Comparison of ENCODE assay signal across 8 cellular contexts in the genomic region with DNA sequence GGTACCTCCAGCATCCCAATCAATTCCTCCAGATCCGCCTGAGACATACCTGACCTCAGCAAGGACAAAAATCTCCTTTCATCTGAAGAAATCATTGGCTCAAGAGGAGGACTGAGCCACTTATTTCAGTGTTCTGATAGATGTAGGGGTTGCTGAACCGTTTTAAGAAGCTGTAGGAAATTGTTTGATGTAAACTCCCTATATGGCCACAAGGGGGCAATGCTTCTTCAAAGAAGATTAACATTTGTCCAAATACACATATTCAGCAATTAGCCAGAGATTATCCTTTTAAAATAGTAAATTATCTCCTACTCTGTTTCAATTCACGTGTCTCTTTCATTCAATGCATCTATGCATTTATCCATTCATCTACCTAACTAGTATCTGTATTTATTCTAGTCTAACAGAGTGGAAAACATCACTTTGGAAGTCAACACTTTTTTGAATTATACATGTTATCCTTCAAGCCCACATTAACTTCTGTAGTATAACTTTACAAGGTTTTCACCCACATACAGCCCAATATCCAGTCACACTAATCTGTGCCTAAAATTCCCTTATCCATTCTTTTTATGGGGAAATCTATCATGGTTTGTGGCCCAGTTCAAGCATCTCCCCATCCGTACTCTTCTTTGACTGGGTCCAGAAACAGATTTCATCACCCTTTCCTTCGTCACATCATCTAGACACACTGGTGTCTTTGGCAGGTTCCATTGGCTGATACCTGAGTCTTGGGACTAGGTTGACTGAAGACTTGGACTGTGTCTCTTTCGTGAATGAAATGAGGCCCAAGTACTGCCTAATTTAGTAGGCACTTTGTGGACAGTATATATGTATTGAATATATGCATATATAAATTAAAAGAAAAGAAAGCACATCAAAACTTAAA.
DNase-seq lines count a peak whose midpoint lies in the region; ATAC-seq and TF ChIP-seq lines count a peak whose summit lies in the region.

No MANE protein-coding gene starts in this region.

- no peak overlapping the region for H3K23ac ChIP-seq in neuronal stem cell (ENCODE audit: low read depth, low read length, poor library complexity)

- H3K4me3 Mint-ChIP-seq in T-cell: peak overlapping the region in 2 of 3 donors; percentile 32 to 62

- H3K79me1 ChIP-seq in neuronal stem cell (ENCODE audit: low read depth, low read length): no peaks in the 10 kb centered on the region

- no peak overlapping the region for H4K91ac ChIP-seq in neuronal stem cell (ENCODE audit: low read depth, low read length, poor library complexity)

- H4K8ac ChIP-seq in neuronal stem cell (ENCODE audit: low read depth, low read length): no peak overlapping the region

- no peaks in the 10 kb centered on the region for H3K36me3 ChIP-seq in esophagus squamous epithelium
- H3K36me3 ChIP-seq in neuronal stem cell (replicated peaks in 1 of 2; ENCODE audit: control insufficient read depth in 2 of 2, insufficient read depth in 2 of 2, low read length in 2 of 2): no peaks in the 10 kb centered on the region

- H3K4me3 ChIP-seq in esophagus squamous epithelium: no peak overlapping the region
- H3K4me3 ChIP-seq in neuronal stem cell (ENCODE audit: low read length in 2 of 2): no peak overlapping the region

- H3K18ac ChIP-seq in neuronal stem cell (ENCODE audit: low read length): no peak overlapping the region

- H2AFZ ChIP-seq in neuronal stem cell (ENCODE audit: low read length): no peak overlapping the region

- H3K4me1 ChIP-seq in esophagus squamous epithelium: peaks cover 0 to 11% (median 0%) of the 10 kb centered on the region in 3 donors
- H3K4me1 ChIP-seq in neuronal stem cell (ENCODE audit: control insufficient read depth in 2 of 2, insufficient read depth in 1 of 2, low read depth in 1 of 2, low read length in 2 of 2): no peaks in the 10 kb centered on the region

- POLR2A ChIA-PET in T-cell (lab: Charles Lee): no interaction called here

- DNase-seq in stimulated activated CD4-positive, alpha-beta T cell treated with anti-CD3 and anti-CD28 coated beads, Interleukin-4, amount 100 ng/mL, for 24 hours: peak; percentile 31
- DNase-seq in stimulated activated CD4-positive, alpha-beta T cell treated with anti-CD3 and anti-CD28 coated beads, Interleukin-15, amount 100 ng/mL, for 24 hours: no peak
- DNase-seq in Kasumi-1 (lab: John Stamatoyannopoulos, UW) (peak; percentile 54 to 60), T-cell (peak in 6 of 34 experiments; percentile 5 to 42 (median 19)), esophagus squamous epithelium (lab: John Stamatoyannopoulos, UW) (no peak), neuronal stem cell (ENCODE audit: low spot score) (peak; percentile 52)

- no peak overlapping the region for H2BK15ac ChIP-seq in neuronal stem cell (ENCODE audit: low read length)

- no peak overlapping the region for H3K14ac ChIP-seq in neuronal stem cell (ENCODE audit: low read length)

- CTCF ChIA-PET in T-cell (lab: Charles Lee): interaction anchor here (0.5 to 2.1 kb wide), 6 partner anchors 11 to 38 kb away, joined by 3 to 13 read pairs (median 4); no protein-coding TSS in a partner anchor

- no peak overlapping the region for H2BK12ac ChIP-seq in neuronal stem cell (ENCODE audit: low read length)

- no peak for TF ChIP-seq POLR2A in esophagus squamous epithelium (IDR thresholded peaks at IDR 0.05)

- ATAC-seq in T-cell (replicated peaks in 1 of 4) (peak; percentile 32 to 40 (median 34)), HG02981 (IDR thresholded peaks at IDR 0.05; ENCODE audit: unreplicated experiment) (no peak), HG03045 (IDR thresholded peaks at IDR 0.05; ENCODE audit: unreplicated experiment) (no peak)

- no peak overlapping the region for H3K4me2 ChIP-seq in neuronal stem cell (ENCODE audit: insufficient read depth, low read length, poor library complexity, severe bottlenecking)

- H3K4me1 Mint-ChIP-seq in T-cell: peaks cover 26 to 30% (median 28%) of the 10 kb centered on the region in 3 donors

- WGBS in esophagus squamous epithelium, 2 donors: 45 to 51% methylated on average over 6 of the region's 6 CpGs
- no CpG with 5 or more reads among the region's 6 CpGs for WGBS in neuronal stem cell (ENCODE audit: extremely low coverage in 2 of 2, insufficient read length in 2 of 2, insufficient replicate concordance in 1 of 2), 2 donors

- H2BK5ac ChIP-seq in neuronal stem cell (ENCODE audit: low read length): no peak overlapping the region

- H2AK5ac ChIP-seq in neuronal stem cell (ENCODE audit: low read depth, low read length): no peak overlapping the region

- peak overlapping the region; percentile 74 to 79 for H3K27ac Mint-ChIP-seq in T-cell

- no peak overlapping the region for H3K27ac ChIP-seq in esophagus squamous epithelium
- H3K27ac ChIP-seq in neuronal stem cell (replicated peaks; ENCODE audit: low read length): no peak overlapping the region

- TF ChIP-seq CTCF in esophagus squamous epithelium (IDR thresholded peaks at IDR 0.05): peak; percentile 36 to 70 (median 52)

- no peaks in the 10 kb centered on the region for H3K36me3 Mint-ChIP-seq in T-cell

- intact Hi-C loops in esophagus squamous epithelium (cut with DNase I): no loop called here

- no peaks in the 10 kb centered on the region for H3K9me3 Mint-ChIP-seq in T-cell

- H2BK120ac ChIP-seq in neuronal stem cell (ENCODE audit: low read depth, low read length): no peak overlapping the region

- H3K9me3 ChIP-seq in esophagus squamous epithelium (no peaks in the 10 kb centered on the region), neuronal stem cell (replicated peaks in 1 of 2; ENCODE audit: control insufficient read depth in 2 of 2, insufficient read depth in 1 of 2, low read depth in 1 of 2, low read length in 2 of 2) (no peaks in the 10 kb centered on the region)

- H3K27me3 ChIP-seq in esophagus squamous epithelium: no peaks in the 10 kb centered on the region
- no peaks in the 10 kb centered on the region for H3K27me3 ChIP-seq in neuronal stem cell (ENCODE audit: control insufficient read depth in 3 of 3, insufficient read depth in 3 of 3, low read depth in 1 of 3, low read length in 3 of 3)

- H3K4ac ChIP-seq in neuronal stem cell (ENCODE audit: low read length): no peak overlapping the region

- H3K27me3 Mint-ChIP-seq in T-cell: no peaks in the 10 kb centered on the region

- no peak overlapping the region for H3K9ac ChIP-seq in neuronal stem cell (ENCODE audit: low read depth, low read length, poor library complexity)

Comparison
In these comparisons a context has a peak if more than half of its experiments do, and no peak if none do; other contexts are left out.
1. DNase-seq: peak in stimulated activated CD4-positive, alpha-beta T cell treated with anti-CD3 and anti-CD28 coated beads, Interleukin-4, amount 100 ng/mL, for 24 hours (single experiment), Kasumi-1 (2 of 2) and neuronal stem cell (single experiment); none in stimulated activated CD4-positive, alpha-beta T cell treated with anti-CD3 and anti-CD28 coated beads, Interleukin-15, amount 100 ng/mL, for 24 hours (single experiment) and esophagus squamous epithelium (single experiment).
2. ATAC-seq: peak in T-cell (4 of 4); none in HG02981 (single experiment) and HG03045 (single experiment).